Comparison of ENCODE assay signal across 26 cellular contexts in the genomic region with DNA sequence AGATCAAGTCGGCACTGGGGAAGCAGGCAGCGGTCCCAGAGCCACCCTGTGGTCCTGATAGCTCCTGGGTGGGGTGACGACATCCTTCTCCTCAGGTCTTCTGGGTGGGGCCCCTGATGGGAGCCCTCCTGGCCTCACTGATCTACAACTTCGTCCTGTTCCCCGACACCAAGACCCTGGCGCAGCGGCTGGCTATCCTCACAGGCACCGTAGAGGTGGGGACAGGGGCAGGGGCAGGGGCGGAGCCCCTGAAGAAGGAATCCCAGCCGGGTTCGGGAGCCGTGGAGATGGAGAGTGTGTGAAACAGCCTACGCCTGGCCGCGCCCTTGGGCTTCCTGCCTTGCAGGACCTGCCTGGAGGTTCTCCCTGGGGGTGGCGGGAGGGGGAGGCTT. TPM values are rescaled to one million over a fixed set of nuclear protein-coding genes. Genes with fewer than 3 reads are reported as not detected.
DNase-seq lines count a peak whose midpoint lies in the region; ATAC-seq and TF ChIP-seq lines count a peak whose summit lies in the region.
"Had no signal": no experiment of that assay in that cellular context is flagged by ENCODE, and none has a peak within 500 bp of the region (broad histone marks: within the 10 kb centered on the region; RNA-seq: fewer than 3 reads in every experiment).

No MANE protein-coding gene starts in this region.

- no peaks in the 10 kb centered on the region for H3K79me2 ChIP-seq in H9 (ENCODE audit: insufficient read depth, low read length)

- H4K8ac ChIP-seq in H9 (replicated peaks; ENCODE audit: insufficient read length, low read depth, low read length): no peak overlapping the region

- no peak overlapping the region for H3K27ac ChIP-seq in H9 (ENCODE audit: insufficient read length, low read depth, low read length)
- H3K27ac ChIP-seq in temporal lobe (ENCODE audit: low read depth, low read length): peak overlapping the region; percentile 33
- H3K27ac ChIP-seq: neutrophil, uterus had no signal

- H3K14ac ChIP-seq in H9 (ENCODE audit: insufficient read depth, low read length): no peak overlapping the region

- no peak overlapping the region for H3K4ac ChIP-seq in H9 (ENCODE audit: low read depth, low read length)

- H3K27me3 Mint-ChIP-seq in H9 (ENCODE audit: low read depth): peaks cover 3% of the 10 kb centered on the region; the same call in 1 of the 2 replicates
- H3K27me3 Mint-ChIP-seq in brain: peaks cover 5% of the 10 kb centered on the region
- H3K27me3 Mint-ChIP-seq: activated CD4-positive, alpha-beta T cell treated with anti-CD3 and anti-CD28 coated beads, Interleukin-2, amount 10 ng/mL, durations not matched to agents 7 days and 5 days; activated CD8-positive, alpha-beta memory T cell treated with anti-CD3 and anti-CD28 coated beads, Interleukin-2, amount 10 ng/mL, durations not matched to agents 7 days and 5 days had no signal

- no peaks in the 10 kb centered on the region for H3K79me1 ChIP-seq in H9 (ENCODE audit: insufficient read depth, low read depth, low read length, poor library complexity, severe bottlenecking)

- H2BK5ac ChIP-seq in H9 (ENCODE audit: insufficient read length, low read length): no peak overlapping the region

- H3K36me3 Mint-ChIP-seq in H9 (ENCODE audit: insufficient read depth in 1 of 3, low read depth in 3 of 3) (no peaks in the 10 kb centered on the region), brain (no peaks in the 10 kb centered on the region)
- H3K36me3 Mint-ChIP-seq: activated CD8-positive, alpha-beta memory T cell treated with anti-CD3 and anti-CD28 coated beads, Interleukin-2, amount 10 ng/mL, durations not matched to agents 7 days and 5 days had no signal

- H3T11ph ChIP-seq in H9 (ENCODE audit: low read length): no peak overlapping the region

- H3K18ac ChIP-seq in H9 (ENCODE audit: insufficient read length, low read depth, low read length): no peak overlapping the region

- no peaks in the 10 kb centered on the region for H3K9me3 Mint-ChIP-seq in H9
- no peaks in the 10 kb centered on the region for H3K9me3 Mint-ChIP-seq in brain
- H3K9me3 Mint-ChIP-seq: activated CD4-positive, alpha-beta T cell treated with anti-CD3 and anti-CD28 coated beads, Interleukin-2, amount 10 ng/mL, durations not matched to agents 7 days and 5 days had no signal

- no peak overlapping the region for H2BK12ac ChIP-seq in H9 (ENCODE audit: insufficient read length, low read depth, low read length)

- H3K56ac ChIP-seq in H9 (ENCODE audit: insufficient read length, low read depth, low read length): no peak overlapping the region

- H3K9ac ChIP-seq in H9 (ENCODE audit: extremely low read depth, insufficient read length, low read length): no peak overlapping the region

- H3K4me3 Mint-ChIP-seq in H9: no peak overlapping the region
- no peak overlapping the region for H3K4me3 Mint-ChIP-seq in brain
- H3K4me3 Mint-ChIP-seq: activated CD4-positive, alpha-beta T cell treated with anti-CD3 and anti-CD28 coated beads, Interleukin-2, amount 10 ng/mL, durations not matched to agents 7 days and 5 days; activated CD8-positive, alpha-beta memory T cell treated with anti-CD3 and anti-CD28 coated beads, Interleukin-2, amount 10 ng/mL, durations not matched to agents 7 days and 5 days had no signal

- no peak overlapping the region for H2AK5ac ChIP-seq in H9 (ENCODE audit: insufficient read length, low read length)

- H3K4me1 ChIP-seq in H9 (ENCODE audit: insufficient read depth, low read length): no peaks in the 10 kb centered on the region
- H3K4me1 ChIP-seq: uterus had no signal

- no peak overlapping the region for H3K23ac ChIP-seq in H9 (ENCODE audit: insufficient read length, low read depth, low read length)

- no peak overlapping the region for H3K4me2 ChIP-seq in H9 (ENCODE audit: insufficient read depth, insufficient read length, low read length)

- ATAC-seq in activated CD4-positive, CD25-positive, alpha-beta regulatory T cell treated with anti-CD3 and anti-CD28 coated beads, Interleukin-2, amount 50 U/mL, for 24 hours: no peak
- no peak for ATAC-seq in HG03045 (IDR thresholded peaks at IDR 0.05; ENCODE audit: unreplicated experiment)
- ATAC-seq: activated CD8-positive, alpha-beta memory T cell treated with anti-CD3 and anti-CD28 coated beads, Interleukin-2, amount 10 ng/mL, durations not matched to agents 7 days and 5 days; esophagus mucosa had no signal

- H4K5ac ChIP-seq in H9 (ENCODE audit: insufficient read length, low read depth, low read length): no peak overlapping the region

- no peaks in the 10 kb centered on the region for H4K20me1 ChIP-seq in H9 (ENCODE audit: control insufficient read depth, insufficient read depth, insufficient read length)

- H2AFZ ChIP-seq in H9 (ENCODE audit: low read length): no peak overlapping the region

- no peak for TF ChIP-seq CTCF in H9 (conservative IDR thresholded peaks at IDR 0.05)
- TF ChIP-seq CTCF in brain (conservative IDR thresholded peaks at IDR 0.05): no peak

- H3K9me3 ChIP-seq in H9 (ENCODE audit: control insufficient read depth, low read depth, low read length): no peaks in the 10 kb centered on the region
- H3K9me3 ChIP-seq: neutrophil, uterus had no signal

- H2BK15ac ChIP-seq in H9 (ENCODE audit: low read depth, low read length): no peak overlapping the region

- H2BK20ac ChIP-seq in H9 (ENCODE audit: low read depth, low read length, poor library complexity, severe bottlenecking): no peak overlapping the region

- DNase-seq in H9 (peak; percentile 61), left kidney (ENCODE audit: low read depth, low spot score) (peak; percentile 36)
- DNase-seq in effector CD4-positive, alpha-beta T cell: no peak
- DNase-seq: activated CD4-positive, alpha-beta T cell treated with anti-CD3 and anti-CD28 coated beads, Interleukin-2, amount 10 ng/mL, durations not matched to agents 7 days and 5 days; activated CD8-positive, alpha-beta memory T cell treated with anti-CD3 and anti-CD28 coated beads, Interleukin-2, amount 10 ng/mL, durations not matched to agents 7 days and 5 days; activated naive CD4-positive, alpha-beta T cell treated with anti-CD3 and anti-CD28 coated beads, Interleukin-2, amount 50 U/mL, for 16 hours; effector memory CD4-positive, alpha-beta T cell; EL; HCEC 1CT; NCI-H1092 treated with DMSO at 0.1 percent for 48 hours; NCI-H187 treated with DMSO at 0.1 percent for 48 hours; NCI-H2227 treated with DMSO at 0.1 percent for 48 hours; T-helper 2 cell; uterus had no signal

- WGBS in H9 (ENCODE audit: extremely low coverage, insufficient read length, low lambda C conversion rate): no CpG with 5 or more reads among the region's 16 CpGs

- no peak overlapping the region for H4K91ac ChIP-seq in H9 (ENCODE audit: insufficient read length, low read depth, low read length)

- H3K23me2 ChIP-seq in H9 (ENCODE audit: insufficient read length, low read depth, low read length, poor library complexity, severe bottlenecking): no peaks in the 10 kb centered on the region

- H3K27me3 ChIP-seq in H9 (ENCODE audit: insufficient read depth, low read length): no peaks in the 10 kb centered on the region; the same call in 1 of the 2 replicates
- H3K27me3 ChIP-seq: uterus had no signal

- H3K4me1 Mint-ChIP-seq in H9: peaks cover 18 to 30% of the 10 kb centered on the region in 2 experiments
- H3K4me1 Mint-ChIP-seq in brain: peaks cover 55% of the 10 kb centered on the region
- H3K4me1 Mint-ChIP-seq: activated CD4-positive, alpha-beta T cell treated with anti-CD3 and anti-CD28 coated beads, Interleukin-2, amount 10 ng/mL, durations not matched to agents 7 days and 5 days; activated CD8-positive, alpha-beta memory T cell treated with anti-CD3 and anti-CD28 coated beads, Interleukin-2, amount 10 ng/mL, durations not matched to agents 7 days and 5 days had no signal

- H2BK120ac ChIP-seq in H9 (ENCODE audit: low read depth, low read length, poor library complexity, severe bottlenecking): no peak overlapping the region

- H3K27ac Mint-ChIP-seq in H9 (no peak overlapping the region), brain (peak overlapping the region in 4 of 5 experiments; percentile 64 to 91 (median 90))
- H3K27ac Mint-ChIP-seq: activated CD4-positive, alpha-beta T cell treated with anti-CD3 and anti-CD28 coated beads, Interleukin-2, amount 10 ng/mL, durations not matched to agents 7 days and 5 days; activated CD8-positive, alpha-beta memory T cell treated with anti-CD3 and anti-CD28 coated beads, Interleukin-2, amount 10 ng/mL, durations not matched to agents 7 days and 5 days; progenitor cell of endocrine pancreas had no signal

RNA-seq across cellular contexts. Expression of a gene that starts 2.6 kb away (rescaled TPM):
- total RNA-seq in H9 (2021) (0.09 and 0.11 TPM in 2 replicates), temporal lobe (0.25 TPM)
- 1.4 TPM for polyA plus RNA-seq in brain (ENCODE audit: insufficient read depth, low read depth, low replicate concordance)
- total RNA-seq: activated CD4-positive, alpha-beta T cell treated with anti-CD3 and anti-CD28 coated beads, Interleukin-2, amount 10 ng/mL, durations not matched to agents 7 days and 5 days; activated CD8-positive, alpha-beta memory T cell treated with anti-CD3 and anti-CD28 coated beads, Interleukin-2, amount 10 ng/mL, durations not matched to agents 7 days and 5 days; esophagus mucosa; lung microvascular endothelial cell had no signal

RNA-seq across cellular contexts. Expression of a gene that starts 13.7 kb away (rescaled TPM):
- total RNA-seq in H9 (2021) (2.5 and 2.8 TPM in 2 replicates), temporal lobe (0.74 TPM)
- polyA plus RNA-seq in brain (ENCODE audit: insufficient read depth, low read depth, low replicate concordance): 2.7 TPM
- total RNA-seq: activated CD4-positive, alpha-beta T cell treated with anti-CD3 and anti-CD28 coated beads, Interleukin-2, amount 10 ng/mL, durations not matched to agents 7 days and 5 days; activated CD8-positive, alpha-beta memory T cell treated with anti-CD3 and anti-CD28 coated beads, Interleukin-2, amount 10 ng/mL, durations not matched to agents 7 days and 5 days; lung microvascular endothelial cell; SK-MEL-5; subcutaneous adipose tissue had no signal
- polyA plus RNA-seq: keratinocyte had no signal

RNA-seq across cellular contexts. Expression of a gene that starts 24.8 kb away (rescaled TPM):
- not detected in 2 replicates for total RNA-seq in H9 (2021)
- polyA plus RNA-seq in brain (ENCODE audit: insufficient read depth, low read depth, low replicate concordance): not detected
- not detected for total RNA-seq in temporal lobe
- total RNA-seq: activated CD4-positive, alpha-beta T cell treated with anti-CD3 and anti-CD28 coated beads, Interleukin-2, amount 10 ng/mL, durations not matched to agents 7 days and 5 days; activated CD8-positive, alpha-beta memory T cell treated with anti-CD3 and anti-CD28 coated beads, Interleukin-2, amount 10 ng/mL, durations not matched to agents 7 days and 5 days; esophagus mucosa; lung microvascular endothelial cell; SK-MEL-5; skeletal muscle tissue; subcutaneous adipose tissue; uterus had no signal
- polyA plus RNA-seq: keratinocyte had no signal

RNA-seq across cellular contexts. Expression of a gene that starts 49.9 kb away (rescaled TPM):
- total RNA-seq in H9 (2021) (60.8 and 64.8 TPM in 2 replicates), temporal lobe (15.0 TPM)
- 74.4 TPM for polyA plus RNA-seq in brain (ENCODE audit: insufficient read depth, low read depth, low replicate concordance)

Comparison
In these comparisons a context has a peak if more than half of its experiments do, and no peak if none do; other contexts are left out.
1. H3K27ac Mint-ChIP-seq: peak in brain (4 of 5); none in H9 (0 of 3).